In genomic region chr11:14237333-14237988, GRCh38 we compare ENCODE assay signal across 11 cellular contexts.
DNase-seq lines count a peak whose midpoint lies in the region; ATAC-seq and TF ChIP-seq lines count a peak whose summit lies in the region.
"Had no signal": no experiment of that assay in that cellular context is flagged by ENCODE, and none has a peak within 500 bp of the region (broad histone marks: within the 10 kb centered on the region; RNA-seq: fewer than 3 reads in every experiment).

No MANE protein-coding gene starts in this region.

- peak overlapping the region; percentile 25; the same call in 1 of the 2 replicates for H3K4me2 ChIP-seq in BLaER1

- no peak for TF ChIP-seq CTCF in foreskin fibroblast (IDR thresholded peaks at IDR 0.05; ENCODE audit: low read depth, low read length)

- no peaks in the 10 kb centered on the region for H3K27me3 ChIP-seq in BLaER1

- peaks cover 7% of the 10 kb centered on the region; the same call in 1 of the 2 replicates for H3K4me1 ChIP-seq in BLaER1

- H3K9me3 ChIP-seq in BLaER1 = no peaks in the 10 kb centered on the region

- no peaks in the 10 kb centered on the region for H3K36me3 ChIP-seq in BLaER1

- H3K27ac ChIP-seq in BLaER1 = no peak overlapping the region
- H3K27ac ChIP-seq: C4-2B had no signal

- H3K9ac ChIP-seq in BLaER1 = no peak overlapping the region

- H3K4me3 ChIP-seq in BLaER1 (no peak overlapping the region), foreskin fibroblast (ENCODE audit: low read depth in 1 of 2, low read length in 2 of 2) (no peak overlapping the region)
- H3K4me3 ChIP-seq: K562 had no signal

- ATAC-seq in HG02973 (IDR thresholded peaks at IDR 0.05; ENCODE audit: unreplicated experiment) = peak; percentile 94
- ATAC-seq: K562, WTC11 had no signal

- DNase-seq in GM19238 (ENCODE audit: insufficient read length, low spot score) (peak; percentile 57), OCI-M1 (lab: John Stamatoyannopoulos, UW) (peak; percentile 38), foreskin fibroblast (no peak), COLO668 (lab: John Stamatoyannopoulos, UW; ENCODE audit: unreplicated experiment) (no peak), NCI-H526 treated with DMSO at 0.1 percent for 48 hours (lab: John Stamatoyannopoulos, UW) (no peak)
- DNase-seq in stimulated activated CD4-positive, alpha-beta T cell treated with anti-CD3 and anti-CD28 coated beads, Interleukin-2, amount 100 ng/mL, for 48 hours = no peak

- H4K20me1 ChIP-seq in BLaER1 = no peaks in the 10 kb centered on the region

Comparison
In these comparisons a context has a peak if more than half of its experiments do, and no peak if none do; other contexts are left out.
1. DNase-seq: peak in GM19238 (single experiment) and OCI-M1 (single experiment); none in stimulated activated CD4-positive, alpha-beta T cell treated with anti-CD3 and anti-CD28 coated beads, Interleukin-2, amount 100 ng/mL, for 48 hours (0 of 2), foreskin fibroblast (0 of 2), COLO668 (single experiment) and NCI-H526 treated with DMSO at 0.1 percent for 48 hours (single experiment).